Comparison of ENCODE assay signal across 8 cellular contexts in genomic region chr7:155877167-155877566, GRCh38.
"Had no signal": no experiment of that assay in that cellular context is flagged by ENCODE, and none has a peak within 500 bp of the region (broad histone marks: within the 10 kb centered on the region; RNA-seq: fewer than 3 reads in every experiment).

No MANE protein-coding gene starts in this region.

- DNase-seq: GDM1, GF-D8 had no signal

- ATAC-seq: GM12878 had no signal

- H3K4me3 ChIP-seq: GM12878 had no signal

- FAIRE-seq: G401.6, GM12878, GM12891, GM12892, GM18507, GM19239 had no signal
